10 cellular contexts compared by ENCODE assay signal in genomic region chr17:63751806-63752205, GRCh38. TPM values are rescaled to one million over a fixed set of nuclear protein-coding genes. Genes with fewer than 3 reads are reported as not detected.
A peak's percentile ranks its signal among the peaks of the same experiment; 100 is the strongest.
DNase-seq lines count a peak whose midpoint lies in the region; ATAC-seq and TF ChIP-seq lines count a peak whose summit lies in the region.
"Had no signal": no experiment of that assay in that cellular context is flagged by ENCODE, and none has a peak within 500 bp of the region (broad histone marks: within the 10 kb centered on the region; RNA-seq: fewer than 3 reads in every experiment).

No MANE protein-coding gene starts in this region.

- no peaks in the 10 kb centered on the region for H3K27me3 Mint-ChIP-seq in nephron progenitor cell (ENCODE audit: low read depth, poor library complexity)

- no peak overlapping the region for H3K4me3 Mint-ChIP-seq in nephron progenitor cell

- H3K27ac Mint-ChIP-seq in activated naive CD4-positive, alpha-beta T cell treated with anti-CD3 and anti-CD28 coated beads, Interleukin-2, amount 50 U/mL, for 72 hours: peak overlapping the region; percentile 16 to 78
- H3K27ac Mint-ChIP-seq in nephron progenitor cell: peak overlapping the region; percentile 13

- no peaks in the 10 kb centered on the region for H3K9me3 Mint-ChIP-seq in activated naive CD4-positive, alpha-beta T cell treated with anti-CD3 and anti-CD28 coated beads, Interleukin-2, amount 50 U/mL, for 72 hours
- no peaks in the 10 kb centered on the region for H3K9me3 Mint-ChIP-seq in nephron progenitor cell

- peak; percentile 58 for DNase-seq in SIG-M5 treated with dmso at 0.1 percent for 504 hours (lab: John Stamatoyannopoulos, UW; ENCODE audit: unreplicated experiment)
- no peak for DNase-seq in SIG-M5 (lab: John Stamatoyannopoulos, UW)
- peak; percentile 78 for DNase-seq in MV-4-11 (lab: John Stamatoyannopoulos, UW)
- DNase-seq in activated naive CD4-positive, alpha-beta T cell treated with anti-CD3 and anti-CD28 coated beads, Interleukin-2, amount 50 U/mL, for 72 hours (ENCODE audit: low spot score in 2 of 2): no peak
- no peak for DNase-seq in nephron progenitor cell
- DNase-seq in foreskin melanocyte: no peak
- DNase-seq in NCI-H1417 treated with DMSO at 0.1 percent for 48 hours (lab: John Stamatoyannopoulos, UW): no peak
- DNase-seq: NCI-H526 treated with DMSO at 0.1 percent for 48 hours, tibial artery had no signal

- H3K4me1 Mint-ChIP-seq in nephron progenitor cell: no peaks in the 10 kb centered on the region

- peaks cover 12 to 34% of the 10 kb centered on the region in 2 donors for H3K36me3 Mint-ChIP-seq in activated naive CD4-positive, alpha-beta T cell treated with anti-CD3 and anti-CD28 coated beads, Interleukin-2, amount 50 U/mL, for 72 hours
- H3K36me3 Mint-ChIP-seq in nephron progenitor cell (ENCODE audit: low read depth): peaks cover 69% of the 10 kb centered on the region

- peak; percentile 44 to 65 for ATAC-seq in activated naive CD4-positive, alpha-beta T cell treated with anti-CD3 and anti-CD28 coated beads, Interleukin-2, amount 50 U/mL, for 72 hours
- no peak for ATAC-seq in GM19463 (IDR thresholded peaks at IDR 0.05; ENCODE audit: unreplicated experiment)

- TF ChIP-seq CTCF in nephron progenitor cell (IDR thresholded peaks at IDR 0.05): no peak

RNA-seq across cellular contexts. Expression of gene STRADA, which starts 10.2 kb away (rescaled TPM):
- 100 to 1,000 TPM in 1 of 2 donors, 10 to 100 TPM in 1; 68.3 to 112 TPM for total RNA-seq in activated naive CD4-positive, alpha-beta T cell treated with anti-CD3 and anti-CD28 coated beads, Interleukin-2, amount 50 U/mL, for 72 hours

RNA-seq across cellular contexts. Expression of gene CCDC47, which starts 21.6 kb away (rescaled TPM):
- total RNA-seq in activated naive CD4-positive, alpha-beta T cell treated with anti-CD3 and anti-CD28 coated beads, Interleukin-2, amount 50 U/mL, for 72 hours: 10 to 100 TPM; 53.8 to 75.7 TPM

RNA-seq across cellular contexts. Expression of gene DDX42, which starts 22.2 kb away (rescaled TPM):
- total RNA-seq in activated naive CD4-positive, alpha-beta T cell treated with anti-CD3 and anti-CD28 coated beads, Interleukin-2, amount 50 U/mL, for 72 hours: 100 to 1,000 TPM; 126 to 130 TPM

RNA-seq across cellular contexts. Expression of gene LIMD2, which starts 51.9 kb away (rescaled TPM):
- total RNA-seq in activated naive CD4-positive, alpha-beta T cell treated with anti-CD3 and anti-CD28 coated beads, Interleukin-2, amount 50 U/mL, for 72 hours: 100 to 1,000 TPM in 1 of 2 donors, 10 to 100 TPM in 1; 76.7 to 166 TPM

Comparison
In these comparisons a context has a peak if more than half of its experiments do, and no peak if none do; other contexts are left out.
1. DNase-seq: peak in SIG-M5 treated with dmso at 0.1 percent for 504 hours (single experiment) and MV-4-11 (single experiment); none in SIG-M5 (single experiment), activated naive CD4-positive, alpha-beta T cell treated with anti-CD3 and anti-CD28 coated beads, Interleukin-2, amount 50 U/mL, for 72 hours (0 of 2), nephron progenitor cell (single experiment), foreskin melanocyte (single experiment) and NCI-H1417 treated with DMSO at 0.1 percent for 48 hours (single experiment).